Comparison of ENCODE assay signal across 28 cellular contexts in the genomic region with DNA sequence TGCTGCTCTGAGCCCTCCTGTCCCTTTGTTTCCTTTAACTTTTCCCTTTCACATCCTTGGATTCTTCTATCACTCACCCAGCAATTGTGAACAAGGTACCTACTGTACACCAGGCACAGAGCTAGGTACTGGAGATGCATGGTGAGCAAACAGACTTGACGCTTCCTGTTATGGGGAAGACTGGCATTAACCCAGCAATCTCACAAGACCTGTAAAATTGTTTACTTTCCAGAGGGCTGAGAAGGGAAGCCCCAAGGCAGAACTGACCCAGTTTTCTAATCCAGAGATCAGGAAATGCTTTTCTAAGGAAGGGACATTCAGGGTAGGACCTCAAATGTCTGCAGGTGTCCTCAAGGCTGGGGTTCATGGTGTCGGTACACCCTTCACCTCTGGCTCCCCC.
"Had no signal": no experiment of that assay in that cellular context is flagged by ENCODE, and none has a peak within 500 bp of the region (broad histone marks: within the 10 kb centered on the region; RNA-seq: fewer than 3 reads in every experiment).

No MANE protein-coding gene starts in this region.

- H3K79me2 ChIP-seq: parathyroid adenoma had no signal

- H3K4me1 Mint-ChIP-seq: mesothelial cell of epicardium; naive thymus-derived CD4-positive, alpha-beta T cell; neural crest cell; stimulated activated memory B cell treated with anti-CD40 and anti-IgM and Interleukin-4, amounts not matched to agents 10 μg/mL and 1 μg/mL and 100 μg/mL, for 72 hours; stimulated activated naive CD8-positive, alpha-beta T cell treated with anti-CD3 and anti-CD28 coated beads, Interleukin-15, amount 100 ng/mL, for 72 hours had no signal

- H3K9ac ChIP-seq: parathyroid adenoma had no signal

- DNase-seq: head of caudate nucleus; hippocampal formation; kidney; left ventricle myocardium inferior; mesendoderm; naive thymus-derived CD4-positive, alpha-beta T cell; occipital lobe; right lobe of liver; stimulated activated CD4-positive, alpha-beta T cell treated with anti-CD3 and anti-CD28 coated beads, Interleukin-1b, Interleukin-23, amount 100 ng/mL, for 48 hours; stimulated activated CD4-positive, alpha-beta T cell treated with anti-CD3 and anti-CD28 coated beads, Interleukin-2, amount 100 ng/mL, for 48 hours; stimulated activated CD4-positive, alpha-beta T cell treated with anti-CD3 and anti-CD28 coated beads, Interleukin-4, amount 100 ng/mL, for 4 hours; stimulated activated CD8-positive, alpha-beta memory T cell treated with anti-CD3 and anti-CD28 coated beads, Interleukin-4, amount 100 ng/mL, for 48 hours; stimulated activated naive CD4-positive, alpha-beta T cell treated with Interleukin-2 at 50 U/mL for 16 hours; stimulated activated naive CD8-positive, alpha-beta T cell treated with anti-CD3 and anti-CD28 coated beads, Interleukin-15, amount 100 ng/mL, for 72 hours; substantia nigra; testis; thyroid gland; trophoblast cell; upper lobe of right lung had no signal

- H3K9me3 Mint-ChIP-seq: mesothelial cell of epicardium; natural killer cell treated with Interleukin-12 subunit alpha and Interleukin-12 subunit beta and Interleukin-15 and Interleukin-18, amount 100 ng/mL, for 72 hours; stimulated activated naive CD8-positive, alpha-beta T cell treated with anti-CD3 and anti-CD28 coated beads, Interleukin-15, amount 100 ng/mL, for 72 hours had no signal

- H3K4me2 ChIP-seq: smooth muscle cell had no signal

- H3K27me3 Mint-ChIP-seq: stimulated activated memory B cell treated with anti-CD40 and anti-IgM and Interleukin-4, amounts not matched to agents 10 μg/mL and 1 μg/mL and 100 μg/mL, for 72 hours had no signal

- H3K36me3 ChIP-seq: left ventricle myocardium inferior, neutrophil, right atrium auricular region, right lobe of liver, thyroid gland, upper lobe of right lung had no signal

- H3K27ac ChIP-seq: left ventricle myocardium inferior, neutrophil, parathyroid adenoma, right atrium auricular region, right lobe of liver, testis, thyroid gland, upper lobe of right lung had no signal

- H3K9me3 ChIP-seq: left ventricle myocardium inferior, neutrophil, right atrium auricular region, right lobe of liver, testis, thyroid gland, upper lobe of right lung had no signal

- H3K36me3 Mint-ChIP-seq: mesothelial cell of epicardium; naive thymus-derived CD4-positive, alpha-beta T cell; natural killer cell treated with Interleukin-12 subunit alpha and Interleukin-12 subunit beta and Interleukin-15 and Interleukin-18, amount 100 ng/mL, for 72 hours; stimulated activated memory B cell treated with anti-CD40 and anti-IgM and Interleukin-4, amounts not matched to agents 10 μg/mL and 1 μg/mL and 100 μg/mL, for 72 hours had no signal

- H3K27me3 ChIP-seq: neutrophil, right atrium auricular region, right lobe of liver, testis, thyroid gland, upper lobe of right lung had no signal

- H3K4me1 ChIP-seq: left ventricle myocardium inferior, parathyroid adenoma, right atrium auricular region, right lobe of liver, upper lobe of right lung had no signal

- H3K27ac Mint-ChIP-seq: mesothelial cell of epicardium; naive thymus-derived CD4-positive, alpha-beta T cell; natural killer cell treated with Interleukin-12 subunit alpha and Interleukin-12 subunit beta and Interleukin-15 and Interleukin-18, amount 100 ng/mL, for 72 hours; stimulated activated memory B cell treated with anti-CD40 and anti-IgM and Interleukin-4, amounts not matched to agents 10 μg/mL and 1 μg/mL and 100 μg/mL, for 72 hours; stimulated activated naive CD8-positive, alpha-beta T cell treated with anti-CD3 and anti-CD28 coated beads, Interleukin-15, amount 100 ng/mL, for 72 hours had no signal

- H3K4me3 ChIP-seq: left ventricle myocardium inferior, lung, right atrium auricular region, right lobe of liver, smooth muscle cell, testis, thyroid gland, upper lobe of right lung had no signal

- ATAC-seq: naive thymus-derived CD4-positive, alpha-beta T cell; natural killer cell treated with Interleukin-12 subunit alpha and Interleukin-12 subunit beta and Interleukin-15 and Interleukin-18, amount 100 ng/mL, for 72 hours; right lobe of liver; stimulated activated memory B cell treated with anti-CD40 and anti-IgM and Interleukin-4, amounts not matched to agents 10 μg/mL and 1 μg/mL and 100 μg/mL, for 72 hours; stimulated activated naive CD8-positive, alpha-beta T cell treated with anti-CD3 and anti-CD28 coated beads, Interleukin-15, amount 100 ng/mL, for 72 hours; upper lobe of right lung had no signal

- H2AFZ ChIP-seq: parathyroid adenoma had no signal

- H3K4me3 Mint-ChIP-seq: mesothelial cell of epicardium; naive thymus-derived CD4-positive, alpha-beta T cell; natural killer cell treated with Interleukin-12 subunit alpha and Interleukin-12 subunit beta and Interleukin-15 and Interleukin-18, amount 100 ng/mL, for 72 hours; neural crest cell; stimulated activated memory B cell treated with anti-CD40 and anti-IgM and Interleukin-4, amounts not matched to agents 10 μg/mL and 1 μg/mL and 100 μg/mL, for 72 hours; stimulated activated naive CD8-positive, alpha-beta T cell treated with anti-CD3 and anti-CD28 coated beads, Interleukin-15, amount 100 ng/mL, for 72 hours had no signal
